25 cellular contexts compared by ENCODE assay signal in genomic region chr4:114562176-114562904, GRCh38. TPM values are rescaled to one million over a fixed set of nuclear protein-coding genes. Genes with fewer than 3 reads are reported as not detected.
DNase-seq lines count a peak whose midpoint lies in the region; ATAC-seq and TF ChIP-seq lines count a peak whose summit lies in the region.
"Had no signal": no experiment of that assay in that cellular context is flagged by ENCODE, and none has a peak within 500 bp of the region (broad histone marks: within the 10 kb centered on the region; RNA-seq: fewer than 3 reads in every experiment).

No MANE protein-coding gene starts in this region.

- ATAC-seq in mucosa of descending colon: peak; percentile 38
- ATAC-seq in GM18867 (IDR thresholded peaks at IDR 0.05; ENCODE audit: unreplicated experiment): no peak
- no peak for ATAC-seq in activated CD4-positive, CD25-positive, alpha-beta regulatory T cell treated with anti-CD3 and anti-CD28 coated beads, Interleukin-2, amount 50 U/mL, for 24 hours
- ATAC-seq: activated CD4-positive, alpha-beta T cell treated with anti-CD3 and anti-CD28 coated beads for 36 hours; gastroesophageal sphincter; HCT116; natural killer cell had no signal

- intact Hi-C loops in colonic mucosa (cut with DNase I) (no loop called here), mucosa of descending colon (cut with DNase I, micrococcal nuclease) (no loop called here)

- H3K36me3 ChIP-seq in HUES6 (ENCODE audit: control insufficient read depth, insufficient read depth, low read length): no peaks in the 10 kb centered on the region; the same call in 1 of the 2 replicates
- no peaks in the 10 kb centered on the region for H3K36me3 ChIP-seq in colonic mucosa
- H3K36me3 ChIP-seq in mucosa of descending colon (ENCODE audit: low read depth): no peaks in the 10 kb centered on the region
- H3K36me3 ChIP-seq: BLaER1, gastroesophageal sphincter, SJSA1 had no signal

- TF ChIP-seq CTCF in C4-2B (conservative IDR thresholded peaks at IDR 0.05): no peak
- no peak for TF ChIP-seq CTCF in colonic mucosa (IDR thresholded peaks at IDR 0.05)
- TF ChIP-seq CTCF in mucosa of descending colon (IDR thresholded peaks at IDR 0.05): no peak

- H3K4me1 ChIP-seq in HUES6 (ENCODE audit: control insufficient read depth, insufficient read depth, low read length) (peaks cover 35% of the 10 kb centered on the region), colonic mucosa (peaks cover 4% of the 10 kb centered on the region), mucosa of descending colon (ENCODE audit: low read depth) (peaks cover 24% of the 10 kb centered on the region)
- H3K4me1 ChIP-seq: BLaER1, gastroesophageal sphincter, SJSA1 had no signal

- peak overlapping the region; percentile 74 for H3K27ac ChIP-seq in C4-2B
- H3K27ac ChIP-seq in HUES6 (ENCODE audit: low read depth, low read length): peak overlapping the region; percentile 89
- peak overlapping the region; percentile 48 for H3K27ac ChIP-seq in colonic mucosa
- H3K27ac ChIP-seq: BLaER1, gastroesophageal sphincter, SJSA1, skin epidermis had no signal

- H3K4me3 ChIP-seq in HUES6 (ENCODE audit: low read depth, low read length): peak overlapping the region; percentile 29
- H3K4me3 ChIP-seq in colonic mucosa: no peak overlapping the region
- H3K4me3 ChIP-seq in mucosa of descending colon: no peak overlapping the region
- H3K4me3 ChIP-seq: BLaER1, gastroesophageal sphincter, SJSA1, skin epidermis had no signal

- peak overlapping the region; percentile 2 for H3K9ac ChIP-seq in HUES6 (ENCODE audit: low read length)
- no peak overlapping the region for H3K9ac ChIP-seq in colonic mucosa (ENCODE audit: low read depth in 2 of 2, low read length in 2 of 2)
- H3K9ac ChIP-seq: BLaER1 had no signal

- no peak for DNase-seq in colonic mucosa
- no peak for DNase-seq in mucosa of descending colon
- no peak for DNase-seq in A172 (ENCODE audit: low spot score)
- DNase-seq: activated CD4-positive, alpha-beta T cell treated with anti-CD3 and anti-CD28 coated beads for 36 hours; activated gamma-delta T cell; activated naive CD8-positive, alpha-beta T cell treated with anti-CD3 and anti-CD28 coated beads, Interleukin-2, amount 10 ng/mL, durations not matched to agents 7 days and 5 days; DMS79; hypothalamus; midbrain; MV-4-11; natural killer cell; NCI-H1436 treated with DMSO at 0.1 percent for 48 hours; retina had no signal

- H3K9me3 ChIP-seq in HUES6 (ENCODE audit: control insufficient read depth, insufficient read depth, low read depth, low read length) (peaks cover 39% of the 10 kb centered on the region), colonic mucosa (no peaks in the 10 kb centered on the region), mucosa of descending colon (peaks cover 23% of the 10 kb centered on the region)

- H3K27me3 ChIP-seq in HUES6 (ENCODE audit: control insufficient read depth, insufficient read depth, low read length) (no peaks in the 10 kb centered on the region), colonic mucosa (no peaks in the 10 kb centered on the region)
- H3K27me3 ChIP-seq: BLaER1, gastroesophageal sphincter, SJSA1 had no signal

RNA-seq across cellular contexts. Expression of gene UGT8, which starts 36.3 kb away (rescaled TPM):
- total RNA-seq in colonic mucosa: 10 to 100 TPM; 42.8 to 54.0 TPM
- 10 to 100 TPM; 21.7 to 66.8 (median 51.7) TPM for total RNA-seq in mucosa of descending colon
- total RNA-seq in A172 (2014; rRNA removed; shearing (Covaris generic)): not detected in 2 replicates
- total RNA-seq: dermis microvascular lymphatic vessel endothelial cell; HT1080; SJSA1; T-helper 1 cell treated with Interleukin-12 subunit alpha and Interleukin-12 subunit beta and Interleukin-4 antibody, amounts not matched to agents 30 ng/mL and 1 ng/mL, for 36 hours had no signal

Comparison
In these comparisons a context has a peak if more than half of its experiments do, and no peak if none do; other contexts are left out.
1. RNA of gene UGT8, which starts 36.3 kb away (total RNA-seq): 42.8 to 54.0 TPM in colonic mucosa and 21.7 to 66.8 TPM in mucosa of descending colon; not detected in A172; every median in the first group is over 10 times any median in the second.
2. Peak in every context shown above with its lines, with median percentiles within 50 percentile points of each other: H3K27ac ChIP-seq.